In the genomic region with DNA sequence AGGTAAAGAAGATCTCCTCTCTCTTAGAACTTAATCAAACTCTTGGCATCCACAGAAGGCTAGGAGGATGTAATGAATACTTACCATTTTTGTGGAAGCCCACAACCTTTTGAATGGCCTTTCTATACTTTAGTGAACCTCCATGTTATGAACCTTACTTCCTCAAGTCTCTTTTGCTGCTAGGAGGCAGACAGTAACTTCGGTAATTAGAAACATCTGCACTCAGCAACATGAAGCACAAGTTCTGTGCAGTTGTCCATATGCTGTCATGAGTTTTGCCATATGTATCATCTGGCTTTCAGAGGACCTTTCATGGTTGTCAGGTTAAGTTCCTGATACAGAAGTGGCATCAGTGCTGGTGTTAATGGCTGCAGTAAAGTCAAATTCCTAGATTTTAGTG, we compare ENCODE assay signal across 20 cellular contexts.
"Had no signal": no experiment of that assay in that cellular context is flagged by ENCODE, and none has a peak within 500 bp of the region (broad histone marks: within the 10 kb centered on the region; RNA-seq: fewer than 3 reads in every experiment).

No MANE protein-coding gene starts in this region.

- H3K27me3 ChIP-seq: brain microvascular endothelial cell, left lung had no signal

- DNase-seq: activated CD4-positive, alpha-beta T cell treated with anti-CD3 and anti-CD28 coated beads for 48 hours; activated CD8-positive, alpha-beta memory T cell treated with anti-CD3 and anti-CD28 coated beads, Interleukin-2, amount 50 U/mL, for 4 hours; activated CD8-positive, alpha-beta T cell treated with anti-CD3 and anti-CD28 coated beads, Interleukin-2, amount 10 ng/mL, durations not matched to agents 7 days and 5 days; activated gamma-delta T cell; activated T-cell treated with anti-CD3 and anti-CD28 coated beads, Interleukin-2, amount 50 U/mL, for 48 hours; amniotic stem cell; brain microvascular endothelial cell; cerebellar nuclear complex; effector CD8-positive, alpha-beta T cell; hippocampal formation; left lung; mammary epithelial cell; stimulated activated CD4-positive, alpha-beta T cell treated with anti-CD3 and anti-CD28 coated beads, Interleukin-12 subunit alpha, Interleukin-12 subunit beta, amount 100 ng/mL, for 4 hours; stimulated activated CD4-positive, alpha-beta T cell treated with anti-CD3 and anti-CD28 coated beads, Interleukin-2, amount 100 ng/mL, for 24 hours; T-helper 17 cell had no signal

- H3K27ac ChIP-seq: brain microvascular endothelial cell, left lung, thoracic aorta had no signal

- H3K4me1 Mint-ChIP-seq: neural crest cell; stimulated activated effector memory CD8-positive, alpha-beta T cell treated with anti-CD3 and anti-CD28 coated beads, Interleukin-12 subunit alpha, Interleukin-12 subunit beta, amount 100 ng/mL, for 72 hours; T-helper 17 cell; WTC11 had no signal

- H3K4me3 Mint-ChIP-seq: activated CD8-positive, alpha-beta T cell treated with anti-CD3 and anti-CD28 coated beads, Interleukin-2, amount 10 ng/mL, durations not matched to agents 7 days and 5 days; neural crest cell; stimulated activated effector memory CD8-positive, alpha-beta T cell treated with anti-CD3 and anti-CD28 coated beads, Interleukin-12 subunit alpha, Interleukin-12 subunit beta, amount 100 ng/mL, for 72 hours; T-helper 17 cell; WTC11 had no signal

- H3K4me1 ChIP-seq: left lung had no signal

- H3K27me3 Mint-ChIP-seq: T-helper 17 cell had no signal

- H3K9me3 ChIP-seq: left lung, thoracic aorta had no signal

- H3K9me3 Mint-ChIP-seq: activated naive CD4-positive, alpha-beta T cell treated with anti-CD3 and anti-CD28 coated beads, Interleukin-2, amount 50 U/mL, for 72 hours; neural crest cell; stimulated activated effector memory CD8-positive, alpha-beta T cell treated with anti-CD3 and anti-CD28 coated beads, Interleukin-12 subunit alpha, Interleukin-12 subunit beta, amount 100 ng/mL, for 72 hours; WTC11 had no signal

- H3K36me3 ChIP-seq: thoracic aorta had no signal

- H3K4me3 ChIP-seq: left lung, thoracic aorta had no signal

- ATAC-seq: activated CD8-positive, alpha-beta T cell treated with anti-CD3 and anti-CD28 coated beads, Interleukin-2, amount 10 ng/mL, durations not matched to agents 7 days and 5 days; activated naive CD4-positive, alpha-beta T cell treated with anti-CD3 and anti-CD28 coated beads, Interleukin-2, amount 50 U/mL, for 72 hours; left lung; stimulated activated effector memory CD8-positive, alpha-beta T cell treated with anti-CD3 and anti-CD28 coated beads, Interleukin-12 subunit alpha, Interleukin-12 subunit beta, amount 100 ng/mL, for 72 hours; T-helper 17 cell; WTC11 had no signal

- H3K27ac Mint-ChIP-seq: activated CD8-positive, alpha-beta T cell treated with anti-CD3 and anti-CD28 coated beads, Interleukin-2, amount 10 ng/mL, durations not matched to agents 7 days and 5 days; activated naive CD4-positive, alpha-beta T cell treated with anti-CD3 and anti-CD28 coated beads, Interleukin-2, amount 50 U/mL, for 72 hours; stimulated activated effector memory CD8-positive, alpha-beta T cell treated with anti-CD3 and anti-CD28 coated beads, Interleukin-12 subunit alpha, Interleukin-12 subunit beta, amount 100 ng/mL, for 72 hours; T-helper 17 cell; WTC11 had no signal
